ENCODE assay signal across 10 cellular contexts in the genomic region with DNA sequence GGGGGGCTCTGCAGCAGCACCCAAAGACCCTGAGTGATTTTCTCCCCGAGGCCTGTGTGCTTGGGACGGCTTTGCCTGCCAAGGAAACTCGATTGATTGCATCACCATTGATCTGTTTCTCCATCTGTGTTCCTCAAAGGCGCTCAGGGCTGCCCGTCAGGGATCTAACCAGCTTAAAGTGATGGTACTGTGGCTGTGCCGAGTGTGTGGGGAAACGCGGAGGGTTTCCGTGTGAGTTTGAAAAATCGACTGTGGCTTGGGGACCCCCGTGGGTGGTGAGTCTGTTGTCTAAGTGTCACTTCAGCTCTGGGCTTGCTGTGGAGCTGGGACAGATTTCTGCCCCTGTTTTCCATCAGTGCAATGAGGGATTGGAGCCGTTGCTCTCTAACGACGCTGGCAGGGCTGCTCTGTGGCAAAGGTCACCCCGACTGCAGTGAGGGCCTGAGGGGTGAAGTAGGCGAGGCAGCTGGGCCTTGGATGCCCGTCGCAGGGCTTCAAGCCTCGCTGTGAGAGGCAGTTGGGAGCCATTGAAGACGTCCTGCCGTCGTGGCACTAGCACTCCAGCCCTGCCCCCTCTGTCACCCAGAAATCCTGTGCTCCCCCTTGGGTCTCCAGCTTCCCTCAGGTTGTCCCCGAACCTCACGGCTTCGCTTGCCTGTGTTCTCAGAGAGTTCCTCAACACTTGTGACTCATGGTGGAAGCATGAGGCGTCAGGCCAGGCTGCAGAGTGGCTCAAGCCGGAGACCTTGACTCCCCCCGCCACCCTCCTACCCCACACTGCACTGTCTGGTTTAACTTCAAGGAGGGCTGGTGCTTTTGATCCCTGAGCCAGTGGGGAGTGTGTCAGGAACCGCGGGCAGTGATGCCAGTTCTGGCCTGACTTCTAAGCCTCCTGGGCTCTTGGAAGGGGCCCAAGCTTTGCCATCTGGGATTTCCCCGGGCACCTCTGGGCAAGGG. TPM values are rescaled to one million over a fixed set of nuclear protein-coding genes. Genes with fewer than 3 reads are reported as not detected.
A peak's percentile ranks its signal among the peaks of the same experiment; 100 is the strongest.
DNase-seq lines count a peak whose midpoint lies in the region; ATAC-seq, FAIRE-seq and TF ChIP-seq lines count a peak whose summit lies in the region.
"Had no signal": no experiment of that assay in that cellular context is flagged by ENCODE, and none has a peak within 500 bp of the region (broad histone marks: within the 10 kb centered on the region; RNA-seq: fewer than 3 reads in every experiment).

No MANE protein-coding gene starts in this region.

- no CpG with 5 or more reads among the region's 31 CpGs for WGBS in neuronal stem cell (ENCODE audit: extremely low coverage in 2 of 2, insufficient read length in 2 of 2, insufficient replicate concordance in 1 of 2), 2 donors

- no peak overlapping the region for H2BK120ac ChIP-seq in neuronal stem cell (ENCODE audit: low read depth, low read length)

- peak; percentile 21 for DNase-seq in BJ (ENCODE audit: low read depth)
- peak; percentile 95 for DNase-seq in M059J (ENCODE audit: low read depth)
- DNase-seq in chondrocyte (ENCODE audit: low spot score), result no peak
- DNase-seq in neuronal stem cell (ENCODE audit: low spot score), result no peak
- no peak for DNase-seq in D721Med (ENCODE audit: insufficient read length, low spot score)
- no peak for DNase-seq in NCI-H2081 (lab: John Stamatoyannopoulos, UW)
- no peak for DNase-seq in nucleus accumbens (lab: John Stamatoyannopoulos, UW)
- DNase-seq: NCI-H1048 had no signal

- H2BK12ac ChIP-seq in neuronal stem cell (ENCODE audit: low read length), result peak overlapping the region; percentile 7

- no peak overlapping the region for H4K8ac ChIP-seq in neuronal stem cell (ENCODE audit: low read depth, low read length)

- H3K23ac ChIP-seq in neuronal stem cell (ENCODE audit: low read depth, low read length, poor library complexity), result peak overlapping the region; percentile 37

- no peak for FAIRE-seq in D721Med (lab: Jason Lieb, UNC)

- peaks cover 5 to 8% of the 10 kb centered on the region in 2 donors for H3K4me1 ChIP-seq in neuronal stem cell (ENCODE audit: control insufficient read depth in 2 of 2, insufficient read depth in 1 of 2, low read depth in 1 of 2, low read length in 2 of 2)

- H4K91ac ChIP-seq in neuronal stem cell (ENCODE audit: low read depth, low read length, poor library complexity), result no peak overlapping the region

- POLR2A ChIA-PET in BJ (lab: Charles Lee), result no interaction called here

- no peaks in the 10 kb centered on the region for H3K9me3 Mint-ChIP-seq in chondrocyte (ENCODE audit: low read depth)

- H3K27me3 ChIP-seq in BJ (ENCODE audit: control insufficient read depth, insufficient read depth, low read length), result peaks cover 4% of the 10 kb centered on the region
- peaks cover 0 to 20% (median 7%) of the 10 kb centered on the region in 3 experiments for H3K27me3 ChIP-seq in neuronal stem cell (ENCODE audit: control insufficient read depth in 3 of 3, insufficient read depth in 3 of 3, low read depth in 1 of 3, low read length in 3 of 3)

- peak overlapping the region; percentile 88 for H3K18ac ChIP-seq in neuronal stem cell (ENCODE audit: low read length)

- ATAC-seq in HG03521 (IDR thresholded peaks at IDR 0.05; ENCODE audit: unreplicated experiment), result no peak

- no peaks in the 10 kb centered on the region for H3K36me3 ChIP-seq in BJ (ENCODE audit: control insufficient read depth, insufficient read depth, low read length)
- no peaks in the 10 kb centered on the region for H3K36me3 ChIP-seq in neuronal stem cell (replicated peaks in 1 of 2; ENCODE audit: control insufficient read depth in 2 of 2, insufficient read depth in 2 of 2, low read length in 2 of 2)

- no peak overlapping the region for H3K4me3 Mint-ChIP-seq in chondrocyte (ENCODE audit: unreplicated experiment)

- TF ChIP-seq CTCF in BJ (IDR thresholded peaks at IDR 0.05; ENCODE audit: insufficient read depth, low read depth, low read length) (no peak), chondrocyte (IDR thresholded peaks at IDR 0.05) (no peak), D721Med (IDR thresholded peaks at IDR 0.05; ENCODE audit: insufficient read depth, missing control alignments) (no peak)

- H3K4me2 ChIP-seq in neuronal stem cell (ENCODE audit: insufficient read depth, low read length, poor library complexity, severe bottlenecking), result no peak overlapping the region

- peaks cover 18% of the 10 kb centered on the region for H3K4me1 Mint-ChIP-seq in chondrocyte (ENCODE audit: low read depth)

- no peak overlapping the region for H3K4me3 ChIP-seq in BJ (ENCODE audit: low read depth, low read length)
- H3K4me3 ChIP-seq in neuronal stem cell (ENCODE audit: low read length in 2 of 2), result no peak overlapping the region

- no peak overlapping the region for H3K4ac ChIP-seq in neuronal stem cell (ENCODE audit: low read length)

- H2BK15ac ChIP-seq in neuronal stem cell (ENCODE audit: low read length), result peak overlapping the region; percentile 47

- peaks cover 3% of the 10 kb centered on the region for H3K79me1 ChIP-seq in neuronal stem cell (ENCODE audit: low read depth, low read length)

- no peak overlapping the region for H2BK5ac ChIP-seq in neuronal stem cell (ENCODE audit: low read length)

- peak overlapping the region; percentile 47 for H3K27ac Mint-ChIP-seq in chondrocyte (ENCODE audit: unreplicated experiment)

- no peaks in the 10 kb centered on the region for H3K36me3 Mint-ChIP-seq in chondrocyte (ENCODE audit: low read depth)

- no peak overlapping the region for H2AFZ ChIP-seq in neuronal stem cell (ENCODE audit: low read length)

- H3K27ac ChIP-seq in neuronal stem cell (replicated peaks; ENCODE audit: low read length), result no peak overlapping the region

- peak overlapping the region; percentile 17 for H3K9ac ChIP-seq in neuronal stem cell (ENCODE audit: low read depth, low read length, poor library complexity)

- H3K9me3 ChIP-seq in neuronal stem cell (replicated peaks in 1 of 2; ENCODE audit: control insufficient read depth in 2 of 2, insufficient read depth in 1 of 2, low read depth in 1 of 2, low read length in 2 of 2), result no peaks in the 10 kb centered on the region

- CTCF ChIA-PET in BJ (lab: Yijun Ruan, JAX), result interaction anchor here (1.3 kb wide), 1 partner anchor 8 kb away, joined by 4 read pairs; no protein-coding TSS in a partner anchor

- H3K27me3 Mint-ChIP-seq in chondrocyte (ENCODE audit: low read depth), result peaks cover 11% of the 10 kb centered on the region

- H2AK5ac ChIP-seq in neuronal stem cell (ENCODE audit: low read depth, low read length), result peak overlapping the region; percentile 83

- no peak overlapping the region for H3K14ac ChIP-seq in neuronal stem cell (ENCODE audit: low read length)

RNA-seq across cellular contexts. Expression of gene CACNA1I, which starts 21.8 kb away (rescaled TPM):
- 0.01 TPM in 1 of 2 replicates, not detected in the other for polyA plus RNA-seq in BJ (2011; rRNA removed)
- 0.05 TPM in 1 of 2 replicates, not detected in the other for polyA minus RNA-seq in BJ (2011; rRNA and poly(A)+ RNA removed)
- 0.02 TPM in 2 replicates for total RNA-seq in M059J (2014; rRNA removed; shearing (Covaris generic))
- 0.02 to 0.08 TPM (median 0.05 TPM) in 3 replicates for total RNA-seq in chondrocyte
- polyA plus RNA-seq in neuronal stem cell (2013, experiment 1 of 2), result 0.21 TPM
- polyA plus RNA-seq in neuronal stem cell (2013, experiment 2 of 2), result 0.18 TPM
- total RNA-seq: dermis microvascular lymphatic vessel endothelial cell had no signal

RNA-seq across cellular contexts. Expression of gene RPS19BP1, which starts 59.8 kb away (rescaled TPM):
- 64.0 and 66.7 TPM in 2 replicates for polyA plus RNA-seq in BJ (2011; rRNA removed)
- polyA minus RNA-seq in BJ (2011; rRNA and poly(A)+ RNA removed), result 4.8 and 11.0 TPM in 2 replicates
- total RNA-seq in M059J (2014; rRNA removed; shearing (Covaris generic)), result 60.0 and 77.0 TPM in 2 replicates
- total RNA-seq in chondrocyte, result 44.1 to 52.3 TPM (median 47.9 TPM) in 3 replicates
- 48.7 TPM for polyA plus RNA-seq in neuronal stem cell (2013, experiment 1 of 2)
- 48.2 TPM for polyA plus RNA-seq in neuronal stem cell (2013, experiment 2 of 2)

Comparison
In these comparisons a context has a peak if more than half of its experiments do, and no peak if none do; other contexts are left out.
1. DNase-seq: peak in BJ (single experiment) and M059J (single experiment); none in chondrocyte (single experiment), neuronal stem cell (single experiment), D721Med (single experiment), NCI-H2081 (0 of 2) and nucleus accumbens (0 of 56).